In the genomic region with DNA sequence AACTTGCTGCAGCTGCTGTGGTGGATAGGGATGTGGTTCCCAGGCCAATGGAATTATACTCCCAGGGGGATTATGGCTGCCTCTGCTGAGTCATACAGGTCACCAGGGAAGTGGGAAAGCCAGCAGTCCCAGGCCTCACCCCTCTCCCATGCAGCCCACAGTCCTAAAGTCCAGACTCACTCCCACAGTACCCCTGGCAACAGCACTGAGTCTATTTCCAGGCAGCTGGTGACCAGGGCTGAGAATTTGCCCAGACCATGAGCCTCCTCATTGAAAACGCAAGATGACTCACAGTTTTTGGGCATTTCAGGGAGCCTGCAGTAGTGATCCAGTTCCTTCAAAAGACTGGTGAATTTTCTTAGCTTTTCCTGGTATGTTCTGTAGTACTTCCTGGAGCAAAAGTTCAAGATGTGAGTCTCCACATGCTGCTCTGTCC, we compare ENCODE assay signal across 21 cellular contexts.
DNase-seq lines count a peak whose midpoint lies in the region; ATAC-seq and TF ChIP-seq lines count a peak whose summit lies in the region.
"Had no signal": no experiment of that assay in that cellular context is flagged by ENCODE, and none has a peak within 500 bp of the region (broad histone marks: within the 10 kb centered on the region; RNA-seq: fewer than 3 reads in every experiment).

No MANE protein-coding gene starts in this region.

- H3K36me3 ChIP-seq in smooth muscle cell (ENCODE audit: low read depth) (no peaks in the 10 kb centered on the region), upper lobe of left lung (no peaks in the 10 kb centered on the region), heart right ventricle (no peaks in the 10 kb centered on the region)

- DNase-seq in HCEC 1CT (peak; percentile 25), SW480 (ENCODE audit: low spot score) (peak; percentile 4), fibroblast of the aortic adventitia (ENCODE audit: low read depth) (peak; percentile 60), smooth muscle cell (lab: John Stamatoyannopoulos, UW; ENCODE audit: unreplicated experiment) (no peak), inferior parietal cortex (ENCODE audit: extremely low spot score) (no peak), NCI-H526 treated with DMSO at 0.1 percent for 48 hours (lab: John Stamatoyannopoulos, UW) (no peak), upper lobe of left lung (no peak), heart right ventricle (no peak)
- DNase-seq: activated CD8-positive, alpha-beta memory T cell treated with anti-CD3 and anti-CD28 coated beads, Interleukin-2, amount 50 U/mL, for 48 hours; activated naive CD4-positive, alpha-beta T cell treated with anti-CD3 and anti-CD28 coated beads, Interleukin-2, amount 10 ng/mL, durations not matched to agents 7 days and 5 days; CD4-positive, CD25-positive, alpha-beta regulatory T cell; central memory CD4-positive, alpha-beta T cell; hippocampal formation; KBM-7; NCI-H146; NCI-H510A treated with DMSO at 0.1 percent for 48 hours; PC-3 had no signal

- TF ChIP-seq CTCF in fibroblast of the aortic adventitia (IDR thresholded peaks at IDR 0.05; ENCODE audit: insufficient read depth, low read length) (no peak), smooth muscle cell (IDR thresholded peaks at IDR 0.05; ENCODE audit: borderline replicate concordance, insufficient read depth, poor library complexity, severe bottlenecking) (no peak), upper lobe of left lung (IDR thresholded peaks at IDR 0.05) (no peak), heart right ventricle (IDR thresholded peaks at IDR 0.05) (no peak)

- no peaks in the 10 kb centered on the region for H3K9me3 ChIP-seq in smooth muscle cell (replicated peaks; ENCODE audit: low read depth)
- H3K9me3 ChIP-seq in upper lobe of left lung = no peaks in the 10 kb centered on the region
- peaks cover 0 to 20% (median 0%) of the 10 kb centered on the region in 11 donors for H3K9me3 ChIP-seq in heart right ventricle

- intact Hi-C loops in heart right ventricle (cut with DNase I) = no loop called here

- H3F3A ChIP-seq in smooth muscle cell (ENCODE audit: low read depth) = peaks cover 11% of the 10 kb centered on the region

- no peaks in the 10 kb centered on the region for H3K79me2 ChIP-seq in smooth muscle cell (ENCODE audit: low read depth)

- H3K4me3 ChIP-seq in fibroblast of the aortic adventitia (ENCODE audit: low read depth, low read length) (no peak overlapping the region), smooth muscle cell (no peak overlapping the region), upper lobe of left lung (no peak overlapping the region), heart right ventricle (no peak overlapping the region)

- H2AFZ ChIP-seq in smooth muscle cell (ENCODE audit: low read depth) = no peak overlapping the region

- TF ChIP-seq EP300 in upper lobe of left lung (IDR thresholded peaks at IDR 0.05) = no peak

- H3K27me3 ChIP-seq in smooth muscle cell (ENCODE audit: low read depth) = no peaks in the 10 kb centered on the region
- no peaks in the 10 kb centered on the region for H3K27me3 ChIP-seq in upper lobe of left lung
- H3K27me3 ChIP-seq in heart right ventricle = no peaks in the 10 kb centered on the region

- H3K9ac ChIP-seq in smooth muscle cell (ENCODE audit: low read depth) = no peak overlapping the region

- H3K27ac ChIP-seq in smooth muscle cell (ENCODE audit: low read depth) (peak overlapping the region; percentile 67), upper lobe of left lung (no peak overlapping the region), heart right ventricle (no peak overlapping the region)

- TF ChIP-seq POLR2A in upper lobe of left lung (IDR thresholded peaks at IDR 0.05) = no peak

- H3K4me2 ChIP-seq in smooth muscle cell = no peak overlapping the region

- 30% methylated on average over 1 of the region's 1 CpG for whole genome bisulfite sequencing in smooth muscle cell (ENCODE audit: low lambda C conversion rate)
- 83 to 89% methylated on average over 1 of the region's 1 CpG for WGBS in upper lobe of left lung, 2 donors
- WGBS in heart right ventricle, 2 donors = 93 to 95% methylated on average over 1 of the region's 1 CpG

- no peaks in the 10 kb centered on the region for H4K20me1 ChIP-seq in smooth muscle cell (ENCODE audit: low read depth)

- peaks cover 5% of the 10 kb centered on the region for H3K4me1 ChIP-seq in smooth muscle cell (ENCODE audit: low read depth)
- no peaks in the 10 kb centered on the region for H3K4me1 ChIP-seq in upper lobe of left lung
- H3K4me1 ChIP-seq in heart right ventricle = peaks cover 0 to 13% (median 5%) of the 10 kb centered on the region in 9 donors

- ATAC-seq in upper lobe of left lung (ENCODE audit: low FRiP score in 2 of 2) (no peak), heart right ventricle (no peak)
- ATAC-seq: activated CD4-positive, CD25-positive, alpha-beta regulatory T cell treated with anti-CD3 and anti-CD28 coated beads, Interleukin-2, amount 50 U/mL, for 24 hours; left lobe of liver; natural killer cell treated with Interleukin-12 subunit alpha and Interleukin-12 subunit beta and Interleukin-15 and Interleukin-18, amount 100 ng/mL, for 72 hours; PC-3; stimulated activated effector memory CD8-positive, alpha-beta T cell treated with anti-CD3 and anti-CD28 coated beads, Interleukin-12 subunit alpha, Interleukin-12 subunit beta, amount 100 ng/mL, for 72 hours had no signal

Comparison
In these comparisons a context has a peak if more than half of its experiments do, and no peak if none do; other contexts are left out.
1. DNase-seq: peak in HCEC 1CT (single experiment), SW480 (single experiment) and fibroblast of the aortic adventitia (single experiment); none in smooth muscle cell (single experiment), inferior parietal cortex (single experiment), NCI-H526 treated with DMSO at 0.1 percent for 48 hours (single experiment), upper lobe of left lung (0 of 2) and heart right ventricle (0 of 2).